ENCODE assay signal across 8 cellular contexts in the genomic region with DNA sequence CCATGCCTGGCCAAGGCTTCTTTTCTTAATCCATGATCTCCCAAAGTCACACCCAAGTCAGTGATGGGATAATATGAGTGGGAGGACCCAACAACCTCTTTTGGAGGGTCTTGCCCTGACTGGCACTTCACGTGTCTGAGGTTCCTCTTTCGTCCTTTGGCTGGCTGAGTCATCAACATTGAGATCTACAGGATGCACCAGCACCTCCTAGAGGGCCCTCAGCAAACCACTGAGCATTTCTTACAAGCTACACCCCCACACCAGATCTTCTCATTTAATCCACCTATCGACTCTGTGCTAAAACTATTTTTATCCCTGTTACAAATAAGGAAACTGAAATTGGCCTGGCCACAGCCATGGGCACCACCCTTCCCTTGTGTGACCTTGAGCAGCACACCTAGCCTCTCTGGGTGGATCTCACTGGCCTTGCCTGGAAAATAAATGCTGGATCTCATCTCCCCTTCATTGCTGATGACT.
DNase-seq lines count a peak whose midpoint lies in the region; ATAC-seq and TF ChIP-seq lines count a peak whose summit lies in the region.

No MANE protein-coding gene starts in this region.

- peak overlapping the region; percentile 49 for H3K4me2 ChIP-seq in KMS-11

- H3K27me3 ChIP-seq in KMS-11 (ENCODE audit: insufficient read depth, low read depth) (no peaks in the 10 kb centered on the region), esophagus muscularis mucosa (no peaks in the 10 kb centered on the region)

- POLR2A ChIA-PET in activated CD4-positive, alpha-beta memory T cell treated with anti-CD3 and anti-CD28 coated beads, Interleukin-2, amount 10 ng/mL, durations not matched to agents 7 days and 5 days (lab: Charles Lee), result interaction anchor here (0.6 to 3.4 kb wide), 15 partner anchors 19 to 585 kb away, joined by 3 to 17 read pairs (median 5); partner anchors contain the start of gene FLI1

- ATAC-seq in GM21825 (IDR thresholded peaks at IDR 0.05; ENCODE audit: unreplicated experiment) (peak; percentile 73), omental fat pad (ENCODE audit: low FRiP score) (no peak)

- peaks cover 75% of the 10 kb centered on the region for H3K4me1 Mint-ChIP-seq in activated CD4-positive, alpha-beta memory T cell treated with anti-CD3 and anti-CD28 coated beads, Interleukin-2, amount 10 ng/mL, durations not matched to agents 7 days and 5 days

- H3K36me3 ChIP-seq in KMS-11 (ENCODE audit: insufficient read depth) (no peaks in the 10 kb centered on the region), esophagus muscularis mucosa (peaks cover 0 to 48% (median 11%) of the 10 kb centered on the region in 4 donors)

- CTCF ChIA-PET in activated CD4-positive, alpha-beta memory T cell treated with anti-CD3 and anti-CD28 coated beads, Interleukin-2, amount 10 ng/mL, durations not matched to agents 7 days and 5 days (lab: Charles Lee), result interaction anchor here (0.6 to 2.6 kb wide), 34 partner anchors 11 to 600 kb away, joined by 3 to 54 read pairs (median 6); partner anchors contain the start of gene FLI1

- TF ChIP-seq CTCF in GM12872 (IDR thresholded peaks at IDR 0.05; ENCODE audit: insufficient read depth, low read depth, low read length) (peak; percentile 87), KMS-11 (conservative IDR thresholded peaks at IDR 0.05; ENCODE audit: low read depth, low read length) (peak; percentile 62), esophagus muscularis mucosa (IDR thresholded peaks at IDR 0.05) (peak in 2 of 3 experiments; percentile 30 to 34), omental fat pad (IDR thresholded peaks at IDR 0.05) (no peak)

- intact Hi-C loops in esophagus muscularis mucosa (cut with DNase I), result no loop called here

- DNase-seq in activated CD4-positive, alpha-beta memory T cell treated with anti-CD3 and anti-CD28 coated beads, Interleukin-2, amount 10 ng/mL, durations not matched to agents 7 days and 5 days, result peak; percentile 77
- DNase-seq in esophagus muscularis mucosa (ENCODE audit: extremely low spot score) (no peak), NCI-H128 (lab: John Stamatoyannopoulos, UW; ENCODE audit: unreplicated experiment) (no peak), omental fat pad (ENCODE audit: low spot score) (no peak)
- DNase-seq in stimulated activated CD4-positive, alpha-beta T cell treated with anti-CD3 and anti-CD28 coated beads, Interleukin-2, amount 100 ng/mL, for 24 hours, result peak; percentile 63 to 69

- no peak for TF ChIP-seq POLR2A in esophagus muscularis mucosa (IDR thresholded peaks at IDR 0.05; ENCODE audit: low read depth)

- peaks cover 85% of the 10 kb centered on the region for H3K36me3 Mint-ChIP-seq in activated CD4-positive, alpha-beta memory T cell treated with anti-CD3 and anti-CD28 coated beads, Interleukin-2, amount 10 ng/mL, durations not matched to agents 7 days and 5 days (ENCODE audit: low read depth)

- H3K4me3 ChIP-seq in KMS-11 (IDR thresholded peaks at IDR 0.05; ENCODE audit: insufficient read depth, low read depth, low read length) (no peak overlapping the region), esophagus muscularis mucosa (no peak overlapping the region)

- peak overlapping the region; percentile 87 for H3K27ac Mint-ChIP-seq in activated CD4-positive, alpha-beta memory T cell treated with anti-CD3 and anti-CD28 coated beads, Interleukin-2, amount 10 ng/mL, durations not matched to agents 7 days and 5 days

- H3K27ac ChIP-seq in KMS-11 (peak overlapping the region; percentile 61), esophagus muscularis mucosa (replicated peaks in 1 of 4) (no peak overlapping the region)

- H3K4me3 Mint-ChIP-seq in activated CD4-positive, alpha-beta memory T cell treated with anti-CD3 and anti-CD28 coated beads, Interleukin-2, amount 10 ng/mL, durations not matched to agents 7 days and 5 days, result peak overlapping the region; percentile 24

- no peaks in the 10 kb centered on the region for H3K79me2 ChIP-seq in KMS-11 (ENCODE audit: insufficient read depth, low read depth)

- no peaks in the 10 kb centered on the region for H3K9me3 ChIP-seq in esophagus muscularis mucosa

- H4K20me1 ChIP-seq in KMS-11 (ENCODE audit: insufficient read depth), result no peaks in the 10 kb centered on the region

- peaks cover 29% of the 10 kb centered on the region for H3K4me1 ChIP-seq in KMS-11 (ENCODE audit: low read depth, poor library complexity, severe bottlenecking)
- H3K4me1 ChIP-seq in esophagus muscularis mucosa, result peaks cover 0 to 16% (median 4%) of the 10 kb centered on the region in 4 donors

- WGBS in esophagus muscularis mucosa, result 53% methylated on average over 3 of the region's 3 CpGs

- peak overlapping the region; percentile 29; the same call in 1 of the 2 replicates for H3K9ac ChIP-seq in KMS-11

- peak overlapping the region; percentile 49 for H2AFZ ChIP-seq in KMS-11 (ENCODE audit: low read depth)

- TF ChIP-seq EP300 in esophagus muscularis mucosa (IDR thresholded peaks at IDR 0.05), result no peak

- no peaks in the 10 kb centered on the region for H3K27me3 Mint-ChIP-seq in activated CD4-positive, alpha-beta memory T cell treated with anti-CD3 and anti-CD28 coated beads, Interleukin-2, amount 10 ng/mL, durations not matched to agents 7 days and 5 days

- no peaks in the 10 kb centered on the region for H3K9me3 Mint-ChIP-seq in activated CD4-positive, alpha-beta memory T cell treated with anti-CD3 and anti-CD28 coated beads, Interleukin-2, amount 10 ng/mL, durations not matched to agents 7 days and 5 days

Comparison
In these comparisons a context has a peak if more than half of its experiments do, and no peak if none do; other contexts are left out.
1. CTCF ChIP-seq: peak in GM12872 (single experiment), KMS-11 (single experiment) and esophagus muscularis mucosa (2 of 3); none in omental fat pad (0 of 3).
2. DNase-seq: peak in activated CD4-positive, alpha-beta memory T cell treated with anti-CD3 and anti-CD28 coated beads, Interleukin-2, amount 10 ng/mL, durations not matched to agents 7 days and 5 days (single experiment) and stimulated activated CD4-positive, alpha-beta T cell treated with anti-CD3 and anti-CD28 coated beads, Interleukin-2, amount 100 ng/mL, for 24 hours (2 of 2); none in esophagus muscularis mucosa (single experiment), NCI-H128 (single experiment) and omental fat pad (single experiment).